23 cellular contexts compared by ENCODE assay signal in the genomic region with DNA sequence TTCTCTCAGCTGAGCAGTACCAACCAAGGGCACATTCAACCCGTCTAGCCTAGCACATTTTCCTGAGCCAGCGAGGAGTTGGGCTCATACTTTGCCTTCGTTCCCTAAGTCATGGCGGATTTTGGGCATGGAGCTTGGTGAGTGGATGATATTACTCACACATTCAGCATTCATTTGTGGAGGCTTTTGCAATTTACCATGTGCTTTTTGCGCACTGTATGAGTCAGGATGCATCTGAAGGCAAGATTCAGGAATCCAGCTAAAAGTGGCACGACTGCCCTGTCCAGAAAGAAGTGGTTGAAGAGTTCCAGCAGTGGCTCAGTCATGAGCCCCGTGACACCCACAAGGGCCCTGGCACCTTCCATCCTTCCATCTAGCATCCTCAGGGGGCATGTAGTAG.
"Had no signal": no experiment of that assay in that cellular context is flagged by ENCODE, and none has a peak within 500 bp of the region (broad histone marks: within the 10 kb centered on the region; RNA-seq: fewer than 3 reads in every experiment).

No MANE protein-coding gene starts in this region.

- H3K9me3 ChIP-seq: colonic mucosa, esophagus squamous epithelium, lower lobe of right lung, neutrophil, pancreas, right lobe of liver, stomach, thyroid gland, uterus had no signal

- H3K27ac ChIP-seq: colonic mucosa, esophagus squamous epithelium, lower lobe of right lung, neutrophil, pancreas, right lobe of liver, stomach, thyroid gland, uterus had no signal

- H3K36me3 ChIP-seq: colonic mucosa, esophagus squamous epithelium, lower lobe of right lung, neutrophil, pancreas, right lobe of liver, stomach, thyroid gland, uterus had no signal

- H3K4me1 Mint-ChIP-seq: immature natural killer cell; memory B cell; natural killer cell; neural crest cell; stimulated activated effector memory CD8-positive, alpha-beta T cell treated with anti-CD3 and anti-CD28 coated beads, Interleukin-12 subunit alpha, Interleukin-12 subunit beta, amount 100 ng/mL, for 72 hours had no signal

- DNase-seq: colonic mucosa; effector CD8-positive, alpha-beta T cell; endodermal cell; esophagus squamous epithelium; hypothalamus; immature natural killer cell; left ventricle myocardium superior; lower lobe of right lung; natural killer cell; pancreas; right lobe of liver; stimulated activated CD4-positive, alpha-beta T cell treated with anti-CD3 and anti-CD28 coated beads, Interleukin-2, amount 100 ng/mL, for 24 hours; stimulated activated CD4-positive, alpha-beta T cell treated with anti-CD3 and anti-CD28 coated beads, Interleukin-4, amount 100 ng/mL, for 24 hours; stimulated activated naive CD4-positive, alpha-beta T cell treated with Interleukin-2 at 50 U/mL for 16 hours; stomach; thyroid gland; uterus had no signal

- H3K9me3 Mint-ChIP-seq: dendritic cell treated with granulocyte-macrophage colony-stimulating factor and Interleukin-4, amounts not matched to agents 40 ng/mL and 50 ng/mL, for 4 days; endodermal cell; immature natural killer cell; memory B cell; natural killer cell; neural crest cell; stimulated activated effector memory CD8-positive, alpha-beta T cell treated with anti-CD3 and anti-CD28 coated beads, Interleukin-12 subunit alpha, Interleukin-12 subunit beta, amount 100 ng/mL, for 72 hours had no signal

- H3K27ac Mint-ChIP-seq: dendritic cell treated with granulocyte-macrophage colony-stimulating factor and Interleukin-4, amounts not matched to agents 40 ng/mL and 50 ng/mL, for 4 days; endodermal cell; immature natural killer cell; memory B cell; natural killer cell; stimulated activated effector memory CD8-positive, alpha-beta T cell treated with anti-CD3 and anti-CD28 coated beads, Interleukin-12 subunit alpha, Interleukin-12 subunit beta, amount 100 ng/mL, for 72 hours; type B pancreatic cell had no signal

- H3K4me3 ChIP-seq: colonic mucosa, esophagus squamous epithelium, lower lobe of right lung, pancreas, right lobe of liver, stomach, thyroid gland, uterus had no signal

- H3K4me3 Mint-ChIP-seq: dendritic cell treated with granulocyte-macrophage colony-stimulating factor and Interleukin-4, amounts not matched to agents 40 ng/mL and 50 ng/mL, for 4 days; endodermal cell; immature natural killer cell; memory B cell; natural killer cell; neural crest cell; stimulated activated effector memory CD8-positive, alpha-beta T cell treated with anti-CD3 and anti-CD28 coated beads, Interleukin-12 subunit alpha, Interleukin-12 subunit beta, amount 100 ng/mL, for 72 hours; type B pancreatic cell had no signal

- ATAC-seq: left ventricle myocardium superior; lower lobe of right lung; natural killer cell; pancreas; right lobe of liver; stimulated activated effector memory CD8-positive, alpha-beta T cell treated with anti-CD3 and anti-CD28 coated beads, Interleukin-12 subunit alpha, Interleukin-12 subunit beta, amount 100 ng/mL, for 72 hours had no signal

- H3K27me3 ChIP-seq: colonic mucosa, esophagus squamous epithelium, neutrophil, pancreas, right lobe of liver, thyroid gland, uterus had no signal

- H3K4me1 ChIP-seq: colonic mucosa, esophagus squamous epithelium, lower lobe of right lung, pancreas, right lobe of liver, stomach, thyroid gland, uterus had no signal

- H3K36me3 Mint-ChIP-seq: immature natural killer cell; memory B cell; natural killer cell; stimulated activated effector memory CD8-positive, alpha-beta T cell treated with anti-CD3 and anti-CD28 coated beads, Interleukin-12 subunit alpha, Interleukin-12 subunit beta, amount 100 ng/mL, for 72 hours; type B pancreatic cell had no signal
